1 cellular context compared by ENCODE assay signal in genomic region chr14:78752789-78753188, GRCh38.
TF ChIP-seq lines count a peak whose summit lies in the region.

No MANE protein-coding gene starts in this region.

TF ChIP-seq in GM12878, 131 proteins besides CTCF, POLR2A, EP300 and RAD21 (continued from another document):
- peak; percentile 49; the same call in 1 of the 2 replicates for TF ChIP-seq TCF12 (IDR thresholded peaks at IDR 0.05; ENCODE audit: low read depth, low read length)
